9 cellular contexts compared by ENCODE assay signal in genomic region chr10:93061594-93062498, GRCh38. TPM values are rescaled to one million over a fixed set of nuclear protein-coding genes. Genes with fewer than 3 reads are reported as not detected.
DNase-seq lines count a peak whose midpoint lies in the region; ATAC-seq and TF ChIP-seq lines count a peak whose summit lies in the region.
"Had no signal": no experiment of that assay in that cellular context is flagged by ENCODE, and none has a peak within 500 bp of the region (broad histone marks: within the 10 kb centered on the region; RNA-seq: fewer than 3 reads in every experiment).

No MANE protein-coding gene starts in this region.

- H3K18ac ChIP-seq in mesendoderm (ENCODE audit: low read length): no peak overlapping the region

- no peak for TF ChIP-seq POLR2A in thyroid gland (IDR thresholded peaks at IDR 0.05)
- TF ChIP-seq POLR2A in lower leg skin (IDR thresholded peaks at IDR 0.05): no peak

- TF ChIP-seq CTCF in A673 (conservative IDR thresholded peaks at IDR 0.05; ENCODE audit: low read depth, low read length) (no peak), thyroid gland (IDR thresholded peaks at IDR 0.05) (peak in 1 of 6 experiments; percentile 4), lower leg skin (IDR thresholded peaks at IDR 0.05) (no peak)

- POLR2A ChIA-PET in A673 (lab: Charles Lee; ENCODE audit: low non-redundant PET): interaction anchor here (0.6 kb wide), 1 partner anchor 53 kb away, joined by 4 read pairs; no protein-coding TSS in a partner anchor

- H3K79me2 ChIP-seq in mesendoderm (ENCODE audit: control insufficient read depth, insufficient read depth, low read length): no peaks in the 10 kb centered on the region

- peak overlapping the region; percentile 15 for H3K4me3 ChIP-seq in A673 (ENCODE audit: low read depth, low read length, poor library complexity, severe bottlenecking)
- peak overlapping the region; percentile 52 to 60 for H3K4me3 ChIP-seq in duodenal mucosa (ENCODE audit: low read depth in 1 of 2, low read length in 2 of 2)
- H3K4me3 ChIP-seq in mesendoderm (ENCODE audit: low read length): no peak overlapping the region
- H3K4me3 ChIP-seq in thyroid gland (replicated peaks in 1 of 3): peak overlapping the region in 1 of 3 donors; percentile 21
- H3K4me3 ChIP-seq in lower leg skin (ENCODE audit: low read depth, poor library complexity, severe bottlenecking): no peak overlapping the region

- H3K27me3 ChIP-seq in A673 (replicated peaks; ENCODE audit: insufficient read depth, low read depth, low read length, poor library complexity): peaks cover 25% of the 10 kb centered on the region
- peaks cover 52 to 70% of the 10 kb centered on the region in 2 donors for H3K27me3 ChIP-seq in duodenal mucosa (ENCODE audit: control insufficient read depth in 1 of 2, insufficient read depth in 2 of 2, low read length in 2 of 2)
- peaks cover 69% of the 10 kb centered on the region for H3K27me3 ChIP-seq in mesendoderm (ENCODE audit: insufficient read depth, low read length, poor library complexity)
- H3K27me3 ChIP-seq in thyroid gland: peaks cover 3% of the 10 kb centered on the region

- DNase-seq in A673 (ENCODE audit: low spot score): no peak
- no peak for DNase-seq in mesendoderm
- DNase-seq in thyroid gland: no peak
- no peak for DNase-seq in lower leg skin (ENCODE audit: low spot score in 2 of 2)
- no peak for DNase-seq in AG08395 (ENCODE audit: low spot score)
- DNase-seq: DMS79 had no signal

- intact Hi-C loops in A673 (cut with micrococcal nuclease; ENCODE audit: unreplicated experiment) (no loop called here), thyroid gland (cut with DNase I) (no loop called here), lower leg skin (cut with DNase I; ENCODE audit: low total_unique reads) (no loop called here)

- H3K4ac ChIP-seq in mesendoderm (ENCODE audit: low read depth, low read length): no peak overlapping the region

- no peaks in the 10 kb centered on the region for H3K79me1 ChIP-seq in mesendoderm (ENCODE audit: low read length)

- H3K36me3 ChIP-seq in A673 (ENCODE audit: insufficient read depth, low read length, poor library complexity, severe bottlenecking) (no peaks in the 10 kb centered on the region), duodenal mucosa (ENCODE audit: control insufficient read depth in 1 of 2, insufficient read depth in 2 of 2, low read length in 2 of 2) (peaks cover 0 to 3% of the 10 kb centered on the region in 2 donors), mesendoderm (ENCODE audit: control insufficient read depth, insufficient read depth, low read length) (no peaks in the 10 kb centered on the region), thyroid gland (peaks cover 0 to 7% of the 10 kb centered on the region in 2 donors)

- no peaks in the 10 kb centered on the region for H3K9me3 ChIP-seq in A673 (ENCODE audit: low read depth, low read length, poor library complexity, severe bottlenecking)
- no peaks in the 10 kb centered on the region for H3K9me3 ChIP-seq in duodenal mucosa (ENCODE audit: control insufficient read depth in 1 of 2, low read length in 2 of 2)
- H3K9me3 ChIP-seq in thyroid gland: no peaks in the 10 kb centered on the region

- H3K23ac ChIP-seq in mesendoderm (ENCODE audit: low read length): no peak overlapping the region

- no peak overlapping the region for H4K5ac ChIP-seq in mesendoderm (ENCODE audit: low read length)

- H3K9ac ChIP-seq in duodenal mucosa (ENCODE audit: low read depth in 1 of 2, low read length in 2 of 2) (no peak overlapping the region), mesendoderm (ENCODE audit: low read length) (no peak overlapping the region)

- peak overlapping the region; percentile 4 for H3K4me2 ChIP-seq in mesendoderm (ENCODE audit: low read length)

- peak; percentile 27 for ATAC-seq in HG03432 (IDR thresholded peaks at IDR 0.05; ENCODE audit: unreplicated experiment)
- no peak for ATAC-seq in GM19351 (IDR thresholded peaks at IDR 0.05; ENCODE audit: unreplicated experiment)

- H2BK15ac ChIP-seq in mesendoderm (replicated peaks; ENCODE audit: low read depth): no peak overlapping the region

- no peak overlapping the region for H2BK5ac ChIP-seq in mesendoderm (ENCODE audit: low read length)

- CTCF ChIA-PET in A673 (lab: Charles Lee): no interaction called here

- no peak overlapping the region for H3K27ac ChIP-seq in A673 (ENCODE audit: low read depth, low read length, poor library complexity, severe bottlenecking)
- no peak overlapping the region for H3K27ac ChIP-seq in duodenal mucosa (ENCODE audit: low read depth, low read length)
- no peak overlapping the region for H3K27ac ChIP-seq in mesendoderm (ENCODE audit: low read depth, low read length)
- no peak overlapping the region for H3K27ac ChIP-seq in thyroid gland

- BruUV-seq in A673 (replicated peaks; lab: Mats Ljungman, UMichigan): no TSS peak

- H3K4me1 ChIP-seq in A673 (ENCODE audit: insufficient read depth, low read length, poor library complexity, severe bottlenecking) (no peaks in the 10 kb centered on the region), duodenal mucosa (ENCODE audit: control insufficient read depth in 1 of 2, insufficient read depth in 2 of 2, low read length in 2 of 2) (peaks cover 6 to 11% of the 10 kb centered on the region in 2 donors), mesendoderm (ENCODE audit: control insufficient read depth, low read depth, low read length) (no peaks in the 10 kb centered on the region), thyroid gland (peaks cover 7 to 20% of the 10 kb centered on the region in 2 donors)

- no peak overlapping the region for H3K56ac ChIP-seq in mesendoderm (ENCODE audit: low read length)

- no CpG with 5 or more reads among the region's 57 CpGs for whole genome bisulfite sequencing in mesendoderm (ENCODE audit: extremely low coverage, insufficient coverage, low lambda C conversion rate)
- WGBS in thyroid gland, 2 donors: 17 to 28% methylated on average over 37 to 52 of the region's 57 CpGs
- 4 to 6% methylated on average over 55 to 57 of the region's 57 CpGs for WGBS in lower leg skin, 2 donors

- no peak overlapping the region for H4K8ac ChIP-seq in mesendoderm (ENCODE audit: low read depth, low read length)

- H2BK120ac ChIP-seq in mesendoderm (ENCODE audit: low read depth, low read length): no peak overlapping the region

- no peak overlapping the region for H2AK5ac ChIP-seq in mesendoderm (ENCODE audit: low read length)

RNA-seq across cellular contexts. Expression of gene CYP26C1, which starts 1.2 kb away (rescaled TPM):
- total RNA-seq in A673 (2021) (0.13 and 0.20 TPM in 2 replicates), thyroid gland (under 1 TPM in 3 of 4 donors, not detected in 1; 0.13 to 0.22 (median 0.20) TPM), lower leg skin (not detected)
- 0.10 TPM for polyA plus RNA-seq in mesendoderm (2013, experiment 1 of 2)
- 0.08 TPM for polyA plus RNA-seq in mesendoderm (2013, experiment 2 of 2)

RNA-seq across cellular contexts. Expression of gene CYP26A1, which starts 11.8 kb away (rescaled TPM):
- total RNA-seq in A673 (2021) (not detected in 2 replicates), thyroid gland (not detected), lower leg skin (under 1 TPM in 2 of 4 donors, not detected in 2; 0.10 to 0.32 TPM)
- 49.3 TPM for polyA plus RNA-seq in mesendoderm (2013, experiment 1 of 2)
- 50.0 TPM for polyA plus RNA-seq in mesendoderm (2013, experiment 2 of 2)

Comparison
In these comparisons a context has a peak if more than half of its experiments do, and no peak if none do; other contexts are left out.
1. H3K4me3 ChIP-seq: peak in A673 (single experiment) and duodenal mucosa (2 of 2); none in mesendoderm (single experiment) and lower leg skin (single experiment).